8 cellular contexts compared by ENCODE assay signal in the genomic region with DNA sequence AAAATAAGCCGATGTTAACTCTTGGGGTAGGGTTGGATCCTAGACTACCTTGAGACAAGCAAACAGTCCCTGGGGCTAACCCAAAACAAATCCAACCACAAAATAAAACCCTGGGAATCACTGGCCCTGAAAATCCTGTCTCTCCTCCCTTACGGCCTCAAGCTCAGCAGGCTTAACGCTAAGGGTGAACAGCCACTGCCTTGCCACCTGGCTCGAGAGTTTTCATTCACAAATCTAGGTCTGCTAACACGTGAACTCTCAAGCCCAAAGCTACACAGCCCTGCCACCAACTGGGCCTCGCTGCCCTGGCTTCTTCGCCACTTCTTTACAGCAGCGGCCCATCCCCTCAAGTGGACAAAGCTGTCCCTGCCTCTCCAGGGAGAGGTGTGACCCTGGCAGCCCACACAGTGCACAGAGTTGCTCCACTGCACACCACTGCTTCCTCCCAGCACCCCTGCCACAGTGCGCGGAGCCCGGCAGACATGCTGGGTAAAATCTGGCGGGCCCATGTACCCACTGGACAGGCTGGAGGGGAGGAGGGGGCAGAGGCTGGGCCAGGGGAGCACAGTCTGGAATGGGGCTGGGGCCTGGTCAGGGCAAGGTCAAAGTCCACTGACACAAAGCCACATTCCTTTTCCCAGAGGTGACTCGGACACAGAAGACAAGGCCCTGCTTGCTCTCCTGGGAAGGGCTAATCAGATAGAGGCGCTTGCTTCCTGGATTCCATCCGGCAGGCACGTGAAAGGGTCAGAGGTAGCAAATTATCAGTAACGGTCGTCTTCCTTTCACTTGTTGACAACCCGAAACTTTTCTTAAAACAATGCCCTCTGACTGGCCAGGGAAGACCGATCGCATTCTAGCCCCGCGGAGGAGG.
DNase-seq lines count a peak whose midpoint lies in the region; ATAC-seq and TF ChIP-seq lines count a peak whose summit lies in the region.

No MANE protein-coding gene starts in this region.

- H3K9me3 ChIP-seq in muscle layer of duodenum (ENCODE audit: control insufficient read depth in 1 of 2, low read length in 2 of 2): no peaks in the 10 kb centered on the region

- TF ChIP-seq CTCF in NB4 (IDR thresholded peaks at IDR 0.05; ENCODE audit: low read depth, low read length) (no peak), coronary artery (IDR thresholded peaks at IDR 0.05) (no peak)

- DNase-seq in ELR (ENCODE audit: low read depth): peak; percentile 53
- peak; percentile 51 for DNase-seq in NB4 (ENCODE audit: low read depth)
- no peak for DNase-seq in coronary artery (ENCODE audit: low spot score)
- DNase-seq in NCI-H526 treated with DMSO at 0.1 percent for 48 hours (lab: John Stamatoyannopoulos, UW): no peak

- ATAC-seq in HG02623 (IDR thresholded peaks at IDR 0.05; ENCODE audit: unreplicated experiment) (no peak), GM18909 (IDR thresholded peaks at IDR 0.05; ENCODE audit: poor library complexity, unreplicated experiment) (no peak), GM21367 (IDR thresholded peaks at IDR 0.05; ENCODE audit: unreplicated experiment) (no peak)

- no peak for TF ChIP-seq POLR2A in NB4 (IDR thresholded peaks at IDR 0.05; ENCODE audit: extremely low read depth, insufficient read length)

- H3K27me3 ChIP-seq in muscle layer of duodenum (ENCODE audit: low read depth, low read length): no peaks in the 10 kb centered on the region

- H3K4me1 ChIP-seq in muscle layer of duodenum (ENCODE audit: control insufficient read depth in 1 of 2, insufficient read depth in 2 of 2, low read length in 2 of 2): peaks cover 0 to 13% of the 10 kb centered on the region in 2 donors

- peak overlapping the region; percentile 1 to 87 for H3K27ac ChIP-seq in coronary artery
- H3K27ac ChIP-seq in muscle layer of duodenum (ENCODE audit: low read length): peak overlapping the region; percentile 29

- H3K36me3 ChIP-seq in muscle layer of duodenum (ENCODE audit: control insufficient read depth in 1 of 2, insufficient read depth in 2 of 2, low read length in 2 of 2): peaks cover 21 to 48% of the 10 kb centered on the region in 2 donors

- H3K4me3 ChIP-seq in NB4 (ENCODE audit: low read depth, low read length) (peak overlapping the region; percentile 77), coronary artery (peak overlapping the region; percentile 86), muscle layer of duodenum (ENCODE audit: low read depth in 1 of 2, low read length in 2 of 2) (peak overlapping the region; percentile 67 to 84)

Comparison
In these comparisons a context has a peak if more than half of its experiments do, and no peak if none do; other contexts are left out.
1. DNase-seq: peak in ELR (single experiment) and NB4 (single experiment); none in coronary artery (single experiment) and NCI-H526 treated with DMSO at 0.1 percent for 48 hours (single experiment).
2. Peak in every context shown above with its lines, with median percentiles within 50 percentile points of each other: H3K4me3 ChIP-seq.